Comparison of ENCODE assay signal across 13 cellular contexts in the genomic region with DNA sequence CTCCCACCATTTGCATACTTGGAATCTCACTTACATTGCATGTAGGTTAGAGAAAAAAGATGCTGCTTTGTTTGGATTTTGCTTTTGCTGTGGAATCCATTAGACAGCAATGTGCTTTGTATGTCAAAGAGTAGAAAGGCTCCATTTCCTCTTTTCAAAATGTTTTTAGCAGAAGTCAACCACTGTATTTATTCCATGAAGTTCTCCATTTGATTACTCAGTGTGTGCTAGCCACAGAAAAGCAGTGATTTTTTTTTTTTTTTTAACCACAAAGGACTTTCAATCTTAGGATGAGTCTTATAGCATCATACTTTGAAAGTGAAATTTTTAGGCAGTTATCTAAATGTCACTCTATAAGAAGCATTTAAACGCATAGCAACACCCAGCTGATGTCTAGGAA.
DNase-seq lines count a peak whose midpoint lies in the region; ATAC-seq and TF ChIP-seq lines count a peak whose summit lies in the region.
"Had no signal": no experiment of that assay in that cellular context is flagged by ENCODE, and none has a peak within 500 bp of the region (broad histone marks: within the 10 kb centered on the region; RNA-seq: fewer than 3 reads in every experiment).

No MANE protein-coding gene starts in this region.

- no peak for ATAC-seq in GM19023 (IDR thresholded peaks at IDR 0.05; ENCODE audit: unreplicated experiment)
- ATAC-seq: gastroesophageal sphincter had no signal

- H3K4me3 ChIP-seq in fibroblast of mammary gland (ENCODE audit: control insufficient read depth, low read depth, low read length): no peak overlapping the region
- H3K4me3 ChIP-seq: gastroesophageal sphincter, SJSA1 had no signal

- peak; percentile 44 for DNase-seq in COLO829 (ENCODE audit: low spot score)
- peak; percentile 17 for DNase-seq in H4 (ENCODE audit: low spot score)
- DNase-seq in MV-4-11 (lab: John Stamatoyannopoulos, UW): peak; percentile 87
- DNase-seq in fibroblast of mammary gland (ENCODE audit: low read depth): peak; percentile 43
- DNase-seq in D341Med (ENCODE audit: low spot score): no peak
- DNase-seq in posterior cingulate gyrus: no peak
- no peak for DNase-seq in NCI-H69 (lab: John Stamatoyannopoulos, UW)
- DNase-seq: cerebellar nuclear complex, NCI-H2081, substantia nigra had no signal

- TF ChIP-seq CTCF in fibroblast of mammary gland (conservative IDR thresholded peaks at IDR 0.05; ENCODE audit: control insufficient read depth, insufficient read depth, low read depth, low read length): no peak

- intact Hi-C loops in posterior cingulate gyrus (cut with DNase I): no loop called here

Comparison
In these comparisons a context has a peak if more than half of its experiments do, and no peak if none do; other contexts are left out.
1. DNase-seq: peak in COLO829 (single experiment), H4 (single experiment), MV-4-11 (single experiment) and fibroblast of mammary gland (single experiment); none in D341Med (single experiment), posterior cingulate gyrus (0 of 10) and NCI-H69 (single experiment).